Comparison of ENCODE assay signal across 8 cellular contexts in genomic region chr12:113467514-113468364, GRCh38. TPM values are rescaled to one million over a fixed set of nuclear protein-coding genes. Genes with fewer than 3 reads are reported as not detected.
DNase-seq lines count a peak whose midpoint lies in the region; TF ChIP-seq lines count a peak whose summit lies in the region.

No MANE protein-coding gene starts in this region.

- H3K36me3 ChIP-seq in A673 (ENCODE audit: insufficient read depth, low read length, poor library complexity, severe bottlenecking) (no peaks in the 10 kb centered on the region), H7 (replicated peaks; ENCODE audit: control insufficient read depth, insufficient read depth, low read length) (no peaks in the 10 kb centered on the region)

- H3K27me3 ChIP-seq in A673 (replicated peaks; ENCODE audit: insufficient read depth, low read depth, low read length, poor library complexity) (peaks cover 100% of the 10 kb centered on the region), H7 (ENCODE audit: control insufficient read depth, insufficient read depth, low read length) (peaks cover 100% of the 10 kb centered on the region)

- H3K36me3 Mint-ChIP-seq in mesothelial cell of epicardium (no peaks in the 10 kb centered on the region), CD14-positive monocyte (peaks cover 0 to 12% of the 10 kb centered on the region in 2 donors)

- H3K4me1 ChIP-seq in A673 (ENCODE audit: insufficient read depth, low read length, poor library complexity, severe bottlenecking) = peaks cover 4% of the 10 kb centered on the region

- no peak for DNase-seq in A673 (ENCODE audit: low spot score)
- peak; percentile 76 for DNase-seq in H7
- no peak for DNase-seq in choroid plexus epithelial cell (ENCODE audit: low read depth)
- no peak for DNase-seq in mesothelial cell of epicardium (ENCODE audit: low spot score in 2 of 2, unreplicated experiment in 2 of 2)
- DNase-seq in activated naive CD4-positive, alpha-beta T cell (lab: John Stamatoyannopoulos, UW) = no peak
- no peak for DNase-seq in CD14-positive monocyte (ENCODE audit: low spot score)
- no peak for DNase-seq in COLO829 (ENCODE audit: low spot score)
- no peak for DNase-seq in cerebellar nuclear complex (lab: John Stamatoyannopoulos, UW)

- POLR2A ChIA-PET in A673 (lab: Charles Lee; ENCODE audit: low non-redundant PET) = no interaction called here

- H3K27me3 Mint-ChIP-seq in mesothelial cell of epicardium (ENCODE audit: low read depth) (peaks cover 93% of the 10 kb centered on the region), CD14-positive monocyte (ENCODE audit: low read depth in 3 of 3) (peaks cover 88 to 100% (median 96%) of the 10 kb centered on the region in 3 donors)

- H3K4me3 Mint-ChIP-seq in mesothelial cell of epicardium (peak overlapping the region; percentile 58), CD14-positive monocyte (peak overlapping the region in 1 of 2 donors; percentile 77)

- BruUV-seq in A673 (replicated peaks; lab: Mats Ljungman, UMichigan) = no TSS peak

- no peak overlapping the region for H3K27ac ChIP-seq in A673 (ENCODE audit: low read depth, low read length, poor library complexity, severe bottlenecking)

- no peaks in the 10 kb centered on the region for H3K9me3 ChIP-seq in A673 (ENCODE audit: low read depth, low read length, poor library complexity, severe bottlenecking)

- no peak overlapping the region for H3K27ac Mint-ChIP-seq in mesothelial cell of epicardium
- H3K27ac Mint-ChIP-seq in CD14-positive monocyte = no peak overlapping the region

- peaks cover 24% of the 10 kb centered on the region for H3K4me1 Mint-ChIP-seq in mesothelial cell of epicardium
- H3K4me1 Mint-ChIP-seq in CD14-positive monocyte = peaks cover 17% of the 10 kb centered on the region

- peak overlapping the region; percentile 17 for H3K4me3 ChIP-seq in A673 (ENCODE audit: low read depth, low read length, poor library complexity, severe bottlenecking)
- peak overlapping the region; percentile 35 for H3K4me3 ChIP-seq in H7 (ENCODE audit: insufficient read depth, low read depth, low read length)
- H3K4me3 ChIP-seq in choroid plexus epithelial cell (ENCODE audit: low read depth, low read length) = peak overlapping the region; percentile 24

- CTCF ChIA-PET in A673 (lab: Charles Lee) = no interaction called here

- intact Hi-C loops in A673 (cut with micrococcal nuclease; ENCODE audit: unreplicated experiment) (no loop called here), CD14-positive monocyte (cut with micrococcal nuclease) (no loop called here)

- TF ChIP-seq CTCF in A673 (conservative IDR thresholded peaks at IDR 0.05; ENCODE audit: low read depth, low read length) = no peak
- no peak for TF ChIP-seq CTCF in choroid plexus epithelial cell (conservative IDR thresholded peaks at IDR 0.05; ENCODE audit: low read depth, low read length)
- no peak for TF ChIP-seq CTCF in mesothelial cell of epicardium (IDR thresholded peaks at IDR 0.05; ENCODE audit: unreplicated experiment)
- no peak for TF ChIP-seq CTCF in CD14-positive monocyte (IDR thresholded peaks at IDR 0.05)

- H3K9me3 Mint-ChIP-seq in mesothelial cell of epicardium (no peaks in the 10 kb centered on the region), CD14-positive monocyte (peaks cover 0 to 28% (median 16%) of the 10 kb centered on the region in 7 donors)

RNA-seq across cellular contexts. Expression of gene LHX5, which starts 3.9 kb away (rescaled TPM):
- total RNA-seq in A673 (2021) (not detected in 2 replicates), mesothelial cell of epicardium (not detected in 3 replicates)
- total RNA-seq in H7 (2014; rRNA removed; shearing (Covaris generic)) = 0.07 and 0.85 TPM in 2 replicates
- not detected for polyA plus RNA-seq in CD14-positive monocyte

RNA-seq across cellular contexts. Expression of gene SDSL, which starts 45.6 kb away (rescaled TPM):
- total RNA-seq in A673 (2021) (0.37 and 1.2 TPM in 2 replicates), mesothelial cell of epicardium (9.5 to 12.9 TPM (median 11.6 TPM) in 3 replicates)
- 3.3 and 4.1 TPM in 2 replicates for total RNA-seq in H7 (2014; rRNA removed; shearing (Covaris generic))
- polyA plus RNA-seq in CD14-positive monocyte = 10 to 100 TPM in 1 of 2 donors, 1 to 10 TPM in 1; 6.5 to 10.0 TPM
